ENCODE assay signal across 1 cellular context in the genomic region with DNA sequence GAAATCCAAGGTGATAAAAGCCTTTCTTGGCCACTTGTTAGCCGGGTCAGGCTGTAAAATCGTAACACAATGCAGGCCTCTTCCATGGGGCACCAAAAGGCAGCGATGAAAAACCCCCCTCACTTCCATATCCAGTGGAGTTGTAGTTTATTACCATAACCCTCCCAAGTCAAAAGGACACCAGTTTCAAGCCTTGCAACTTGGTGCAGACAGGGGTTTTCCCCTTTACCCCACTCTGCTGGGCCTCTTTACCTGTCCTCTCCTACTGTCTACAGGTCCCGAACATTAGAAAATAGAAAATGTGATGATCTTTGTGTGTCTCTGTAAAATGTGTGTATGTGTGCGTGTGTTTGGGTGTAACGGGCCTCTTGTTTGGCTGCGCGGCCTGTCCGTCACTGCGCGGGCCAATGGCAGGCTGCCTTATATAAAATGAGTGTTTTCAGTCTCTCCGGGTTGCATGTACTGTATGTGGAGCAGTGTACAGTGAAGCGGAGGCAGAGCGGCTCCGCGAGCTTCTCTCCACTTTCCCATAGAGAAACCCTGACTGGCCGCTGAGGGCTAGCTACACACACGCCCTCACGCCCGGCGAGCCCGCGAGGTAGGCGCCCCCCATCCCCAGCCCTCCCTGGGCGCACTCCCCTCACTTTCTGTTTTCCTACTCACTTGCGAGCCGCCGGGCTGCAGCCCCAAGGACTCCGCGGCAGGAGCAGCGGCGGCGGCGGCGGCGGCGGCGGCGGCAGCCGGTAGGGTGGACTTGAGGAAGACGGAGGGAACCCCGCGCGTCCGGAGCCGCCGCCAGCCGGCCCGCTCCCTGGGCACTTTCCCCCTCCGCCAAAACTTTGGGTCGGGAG.
TF ChIP-seq lines count a peak whose summit lies in the region.

BBX (plus strand) TSS at position 453 of the 851 bp plus-strand sequence. CDS start 187,499 bp downstream, outside the sequence.

TF ChIP-seq in K562, 482 proteins besides CTCF, POLR2A, EP300 and RAD21 (continued from another document and continues in another):
- peak; percentile 95 for TF ChIP-seq PRDM10 (IDR thresholded peaks at IDR 0.05; ENCODE audit: partially characterized antibody)
- peak; percentile 55; the same call in 1 of the 2 replicates for TF ChIP-seq NFRKB (IDR thresholded peaks at IDR 0.05; ENCODE audit: low read depth)
- TF ChIP-seq ZNF217 (CRISPR knock-in tag; IDR thresholded peaks at IDR 0.05), result no peak
- TF ChIP-seq, protein P1, sequence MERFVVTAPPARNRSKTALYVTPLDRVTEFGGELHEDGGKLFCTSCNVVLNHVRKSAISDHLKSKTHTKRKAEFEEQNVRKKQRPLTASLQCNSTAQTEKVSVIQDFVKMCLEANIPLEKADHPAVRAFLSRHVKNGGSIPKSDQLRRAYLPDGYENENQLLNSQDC (CRISPR knock-in tag; IDR thresholded peaks at IDR 0.05), result peak; percentile 33; the same call in 1 of the 2 replicates
- TF ChIP-seq HLTF (IDR thresholded peaks at IDR 0.05), result no peak
- no peak for TF ChIP-seq TSC22D4 (tag; IDR thresholded peaks at IDR 0.05)
- TF ChIP-seq ASH1L (IDR thresholded peaks at IDR 0.05; ENCODE audit: borderline replicate concordance, low read depth, partially characterized antibody), result peak; percentile 95
- no peak for TF ChIP-seq NR2C2 (CRISPR knock-in tag; IDR thresholded peaks at IDR 0.05)
- TF ChIP-seq NR2C2 (tag; IDR thresholded peaks at IDR 0.05), result peak; percentile 5; the same call in 1 of the 2 replicates
- TF ChIP-seq THRB (CRISPR knock-in tag; conservative IDR thresholded peaks at IDR 0.05), result no peak
- TF ChIP-seq SPI1 (IDR thresholded peaks at IDR 0.05; ENCODE audit: borderline replicate concordance, low read depth, low read length), result no peak
- no peak for TF ChIP-seq HNRNPUL1 (IDR thresholded peaks at IDR 0.05; ENCODE audit: low read length)
- no peak for TF ChIP-seq XRCC4 (IDR thresholded peaks at IDR 0.05; ENCODE audit: extremely low read depth, insufficient read depth, insufficient read length)
- no peak for TF ChIP-seq ZNF707 (CRISPR knock-in tag; conservative IDR thresholded peaks at IDR 0.05)
- TF ChIP-seq HMG20A (CRISPR knock-in tag; conservative IDR thresholded peaks at IDR 0.05), result no peak
- TF ChIP-seq CEBPG (CRISPR knock-in tag; IDR thresholded peaks at IDR 0.05), result no peak
- TF ChIP-seq CEBPG (tag; conservative IDR thresholded peaks at IDR 0.05 in 1 of 2, IDR thresholded peaks at IDR 0.05 in 1 of 2), result no peak
- TF ChIP-seq BCL6 (CRISPR knock-in tag; IDR thresholded peaks at IDR 0.05), result no peak
- no peak for TF ChIP-seq MED1 (CRISPR knock-in tag; IDR thresholded peaks at IDR 0.05; ENCODE audit: borderline replicate concordance)
- 0 out of 2 replicates have a peak, but pooled peaks have one; percentile 24 for TF ChIP-seq FOXJ2 (tag; IDR thresholded peaks at IDR 0.05)
- TF ChIP-seq RB1 (IDR thresholded peaks at IDR 0.05; ENCODE audit: low read depth), result no peak
- TF ChIP-seq FOXK2 (conservative IDR thresholded peaks at IDR 0.05 in 1 of 2, IDR thresholded peaks at IDR 0.05 in 1 of 2; ENCODE audit: low read depth in 2 of 2), result peak; percentile 69 to 82
- no peak for TF ChIP-seq EGR1 (conservative IDR thresholded peaks at IDR 0.05)
- TF ChIP-seq SNIP1 (IDR thresholded peaks at IDR 0.05; ENCODE audit: low read depth), result no peak
- no peak for TF ChIP-seq NR2F6 (CRISPR knock-in tag; IDR thresholded peaks at IDR 0.05)
- no peak for TF ChIP-seq ZNF780A (CRISPR knock-in tag; IDR thresholded peaks at IDR 0.05)
- TF ChIP-seq RERE (CRISPR knock-in tag; IDR thresholded peaks at IDR 0.05; ENCODE audit: borderline replicate concordance), result no peak
- no peak for TF ChIP-seq DMBX1 (CRISPR knock-in tag; IDR thresholded peaks at IDR 0.05; ENCODE audit: borderline replicate concordance)
- TF ChIP-seq ZNF778 (CRISPR knock-in tag; IDR thresholded peaks at IDR 0.05), result no peak
- TF ChIP-seq CREB1 (IDR thresholded peaks at IDR 0.05), result peak; percentile 56; the same call in 1 of the 2 replicates
- TF ChIP-seq CREB1 (CRISPR knock-in tag; IDR thresholded peaks at IDR 0.05), result 0 out of 2 replicates have a peak, but pooled peaks have one; percentile 26
- no peak for TF ChIP-seq CEBPB (tag; IDR thresholded peaks at IDR 0.05)
- TF ChIP-seq PHB (CRISPR knock-in tag; IDR thresholded peaks at IDR 0.05), result no peak
- TF ChIP-seq, protein P2, sequence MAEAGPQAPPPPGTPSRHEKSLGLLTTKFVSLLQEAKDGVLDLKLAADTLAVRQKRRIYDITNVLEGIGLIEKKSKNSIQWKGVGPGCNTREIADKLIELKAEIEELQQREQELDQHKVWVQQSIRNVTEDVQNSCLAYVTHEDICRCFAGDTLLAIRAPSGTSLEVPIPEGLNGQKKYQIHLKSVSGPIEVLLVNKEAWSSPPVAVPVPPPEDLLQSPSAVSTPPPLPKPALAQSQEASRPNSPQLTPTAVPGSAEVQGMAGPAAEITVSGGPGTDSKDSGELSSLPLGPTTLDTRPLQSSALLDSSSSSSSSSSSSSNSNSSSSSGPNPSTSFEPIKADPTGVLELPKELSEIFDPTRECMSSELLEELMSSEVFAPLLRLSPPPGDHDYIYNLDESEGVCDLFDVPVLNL (CRISPR knock-in tag; IDR thresholded peaks at IDR 0.05; ENCODE audit: low read depth), result no peak
- TF ChIP-seq NFE2 (IDR thresholded peaks at IDR 0.05; ENCODE audit: low read depth), result no peak
- peak; percentile 64 for TF ChIP-seq RBM25 (IDR thresholded peaks at IDR 0.05; ENCODE audit: low read depth, low read length, severe bottlenecking)
- peak; percentile 68 for TF ChIP-seq TAF1 (IDR thresholded peaks at IDR 0.05; ENCODE audit: control insufficient read depth, extremely low read depth, insufficient read depth, low read length, severe bottlenecking)
- no peak for TF ChIP-seq ZNF766 (CRISPR knock-in tag; conservative IDR thresholded peaks at IDR 0.05)
